In the genomic region with DNA sequence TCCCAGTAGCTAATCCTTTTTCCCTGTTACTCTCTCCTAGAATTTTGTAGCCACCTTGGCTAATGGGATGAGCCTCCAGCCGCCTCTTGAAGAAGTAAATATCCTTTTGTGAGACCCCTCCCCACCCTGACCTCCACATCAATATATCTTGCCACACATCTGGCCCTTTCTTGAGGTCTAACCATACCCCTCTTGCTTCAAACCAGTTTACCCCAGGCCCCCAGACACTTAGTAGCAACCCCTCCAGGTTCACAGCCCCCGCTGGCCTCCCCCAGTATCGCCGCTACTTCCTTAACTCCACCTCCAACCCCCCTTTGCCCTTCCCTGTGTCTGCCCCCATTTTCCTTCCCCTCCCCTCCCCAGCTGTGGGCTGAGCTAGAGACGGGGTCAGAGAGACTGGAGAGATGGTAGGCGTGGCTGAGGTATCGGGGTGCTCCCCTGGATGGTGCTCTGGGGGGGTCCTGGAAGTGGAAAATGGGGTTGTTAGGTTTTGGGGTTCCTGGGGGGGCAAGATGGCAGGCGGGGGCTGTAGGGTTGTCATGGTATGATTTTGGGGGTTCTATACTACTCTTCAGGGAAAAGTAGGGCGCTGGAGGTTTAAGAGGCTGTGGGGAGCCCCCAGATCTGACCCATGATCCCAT, we compare ENCODE assay signal across 8 cellular contexts. TPM values are rescaled to one million over a fixed set of nuclear protein-coding genes. Genes with fewer than 3 reads are reported as not detected.
DNase-seq lines count a peak whose midpoint lies in the region; ATAC-seq and TF ChIP-seq lines count a peak whose summit lies in the region.

No MANE protein-coding gene starts in this region.

- no peak for DNase-seq in OCI-LY7 (ENCODE audit: low spot score)
- DNase-seq in esophagus muscularis mucosa (ENCODE audit: extremely low spot score): no peak
- no peak for DNase-seq in retinal pigment epithelial cell (ENCODE audit: low read depth)
- no peak for DNase-seq in SW 1271 (lab: John Stamatoyannopoulos, UW)
- no peak for DNase-seq in MV-4-11 (lab: John Stamatoyannopoulos, UW)
- DNase-seq in A172 (ENCODE audit: low spot score): no peak

- H3K27ac ChIP-seq in OCI-LY7 (ENCODE audit: low read depth, low read length, poor library complexity, severe bottlenecking) (peak overlapping the region; percentile 31), esophagus muscularis mucosa (replicated peaks in 1 of 4) (peak overlapping the region; percentile 62 to 97 (median 82))

- CTCF ChIA-PET in OCI-LY7 (lab: Charles Lee; ENCODE audit: unreplicated experiment): interaction anchor here (0.6 kb wide), 1 partner anchor 87 kb away, joined by 5 read pairs; no protein-coding TSS in a partner anchor

- peak overlapping the region; percentile 95 for H3K4me2 ChIP-seq in OCI-LY7 (ENCODE audit: low read length)

- TF ChIP-seq CTCF in GM12872 (IDR thresholded peaks at IDR 0.05; ENCODE audit: insufficient read depth, low read depth, low read length): 0 out of 3 replicates have a peak, but pooled peaks have one; percentile 2
- TF ChIP-seq CTCF in OCI-LY7 (conservative IDR thresholded peaks at IDR 0.05; ENCODE audit: low read length): no peak
- no peak for TF ChIP-seq CTCF in esophagus muscularis mucosa (IDR thresholded peaks at IDR 0.05)
- no peak for TF ChIP-seq CTCF in retinal pigment epithelial cell (conservative IDR thresholded peaks at IDR 0.05; ENCODE audit: low read depth, low read length)

- WGBS in esophagus muscularis mucosa: 42% methylated on average over 9 of the region's 9 CpGs

- no peaks in the 10 kb centered on the region for H3K27me3 ChIP-seq in esophagus muscularis mucosa

- H4K20me1 ChIP-seq in OCI-LY7 (ENCODE audit: insufficient read depth, low read length): 0 out of 2 replicates have a peak, but pooled peaks cover 10% of the 10 kb centered on the region

- no peak for ATAC-seq in HG03354 (IDR thresholded peaks at IDR 0.05; ENCODE audit: poor library complexity, severe bottlenecking, unreplicated experiment)

- no TSS peak for BruUV-seq in OCI-LY7 (replicated peaks; lab: Mats Ljungman, UMichigan)

- H2AFZ ChIP-seq in OCI-LY7 (ENCODE audit: low read length): no peak overlapping the region

- no peaks in the 10 kb centered on the region for H3K9me3 ChIP-seq in OCI-LY7 (ENCODE audit: low read length)
- H3K9me3 ChIP-seq in esophagus muscularis mucosa: no peaks in the 10 kb centered on the region

- no peak for TF ChIP-seq EP300 in esophagus muscularis mucosa (IDR thresholded peaks at IDR 0.05)

- H3K4me1 ChIP-seq in OCI-LY7 (ENCODE audit: insufficient read depth, low read length, poor library complexity, severe bottlenecking): peaks cover 28% of the 10 kb centered on the region
- H3K4me1 ChIP-seq in esophagus muscularis mucosa: peaks cover 39 to 57% (median 50%) of the 10 kb centered on the region in 4 donors

- H3K36me3 ChIP-seq in OCI-LY7 (ENCODE audit: insufficient read depth, low read length) (peaks cover 62% of the 10 kb centered on the region), esophagus muscularis mucosa (peaks cover 29 to 45% (median 40%) of the 10 kb centered on the region in 4 donors)

- H3K9me2 ChIP-seq in OCI-LY7 (ENCODE audit: insufficient read depth, low read length): no peaks in the 10 kb centered on the region

- TF ChIP-seq POLR2A in esophagus muscularis mucosa (IDR thresholded peaks at IDR 0.05; ENCODE audit: low read depth): no peak

- H3K4me3 ChIP-seq in OCI-LY7 (ENCODE audit: low read depth, low read length, poor library complexity, severe bottlenecking) (peak overlapping the region; percentile 96), esophagus muscularis mucosa (peak overlapping the region; percentile 35 to 48 (median 36)), retinal pigment epithelial cell (ENCODE audit: low read length) (peak overlapping the region; percentile 13)

- H3K79me2 ChIP-seq in OCI-LY7 (ENCODE audit: insufficient read depth, low read depth, low read length): peaks cover 56% of the 10 kb centered on the region

- POLR2A ChIA-PET in OCI-LY7 (lab: Charles Lee): interaction anchor here (0.5 kb wide), 1 partner anchor 122 kb away, joined by 4 read pairs; no protein-coding TSS in a partner anchor

- intact Hi-C loops in OCI-LY7 (cut with micrococcal nuclease; ENCODE audit: unreplicated experiment) (loop anchor here (5.0 to 10.0 kb wide), 3 partner anchors 173 to 1043 kb away; a partner anchor contains a TSS), esophagus muscularis mucosa (cut with DNase I) (loop anchor here (5.0 kb wide), 2 partner anchors 38 to 88 kb away; a partner anchor contains a TSS)

RNA-seq across cellular contexts. Expression of a gene that starts 2.9 kb away (rescaled TPM):
- 403 and 412 TPM in 2 replicates for total RNA-seq in OCI-LY7 (2014; rRNA removed; shearing (Covaris generic))
- total RNA-seq in OCI-LY7 (2022): 266 and 285 TPM in 2 replicates
- 100 to 1,000 TPM; 102 to 191 (median 144) TPM for total RNA-seq in esophagus muscularis mucosa
- 485 and 504 TPM in 2 replicates for total RNA-seq in A172 (2014; rRNA removed; shearing (Covaris generic))

RNA-seq across cellular contexts. Expression of a gene that starts 9.4 kb away (rescaled TPM):
- 11.8 and 16.5 TPM in 2 replicates for total RNA-seq in OCI-LY7 (2014; rRNA removed; shearing (Covaris generic))
- total RNA-seq in OCI-LY7 (2022) (15.3 and 17.9 TPM in 2 replicates), esophagus muscularis mucosa (1 to 10 TPM in 3 of 4 donors, under 1 TPM in 1; 0.83 to 4.1 (median 2.5) TPM)
- 2.7 and 3.2 TPM in 2 replicates for total RNA-seq in A172 (2014; rRNA removed; shearing (Covaris generic))

RNA-seq across cellular contexts. Expression of a gene that starts 11.0 kb away (rescaled TPM):
- 0.23 and 0.95 TPM in 2 replicates for total RNA-seq in OCI-LY7 (2014; rRNA removed; shearing (Covaris generic))
- 0.86 and 2.6 TPM in 2 replicates for total RNA-seq in OCI-LY7 (2022)
- 1 to 10 TPM; 2.7 to 6.6 (median 3.9) TPM for total RNA-seq in esophagus muscularis mucosa
- 0.53 and 6.1 TPM in 2 replicates for total RNA-seq in A172 (2014; rRNA removed; shearing (Covaris generic))

RNA-seq across cellular contexts. Expression of a gene that starts 14.2 kb away (rescaled TPM):
- total RNA-seq in OCI-LY7 (2014; rRNA removed; shearing (Covaris generic)): 38.9 and 41.3 TPM in 2 replicates
- total RNA-seq in OCI-LY7 (2022) (65.4 and 75.5 TPM in 2 replicates), esophagus muscularis mucosa (1 to 10 TPM; 4.2 to 9.9 (median 6.0) TPM)
- total RNA-seq in A172 (2014; rRNA removed; shearing (Covaris generic)): 21.8 and 24.5 TPM in 2 replicates

RNA-seq across cellular contexts. Expression of a gene that starts 14.3 kb away (rescaled TPM):
- total RNA-seq in OCI-LY7 (2014; rRNA removed; shearing (Covaris generic)): 116 and 117 TPM in 2 replicates
- total RNA-seq in OCI-LY7 (2022) (96.6 and 98.5 TPM in 2 replicates), esophagus muscularis mucosa (10 to 100 TPM; 38.8 to 61.7 (median 56.7) TPM)
- 72.2 and 75.6 TPM in 2 replicates for total RNA-seq in A172 (2014; rRNA removed; shearing (Covaris generic))

Comparison
In these comparisons a context has a peak if more than half of its experiments do, and no peak if none do; other contexts are left out.
1. H3K4me3 ChIP-seq: peak in every context shown above with its lines; median percentile 96 in OCI-LY7; 36 in esophagus muscularis mucosa; 13 in retinal pigment epithelial cell.